ENCODE assay signal across 8 cellular contexts in the genomic region with DNA sequence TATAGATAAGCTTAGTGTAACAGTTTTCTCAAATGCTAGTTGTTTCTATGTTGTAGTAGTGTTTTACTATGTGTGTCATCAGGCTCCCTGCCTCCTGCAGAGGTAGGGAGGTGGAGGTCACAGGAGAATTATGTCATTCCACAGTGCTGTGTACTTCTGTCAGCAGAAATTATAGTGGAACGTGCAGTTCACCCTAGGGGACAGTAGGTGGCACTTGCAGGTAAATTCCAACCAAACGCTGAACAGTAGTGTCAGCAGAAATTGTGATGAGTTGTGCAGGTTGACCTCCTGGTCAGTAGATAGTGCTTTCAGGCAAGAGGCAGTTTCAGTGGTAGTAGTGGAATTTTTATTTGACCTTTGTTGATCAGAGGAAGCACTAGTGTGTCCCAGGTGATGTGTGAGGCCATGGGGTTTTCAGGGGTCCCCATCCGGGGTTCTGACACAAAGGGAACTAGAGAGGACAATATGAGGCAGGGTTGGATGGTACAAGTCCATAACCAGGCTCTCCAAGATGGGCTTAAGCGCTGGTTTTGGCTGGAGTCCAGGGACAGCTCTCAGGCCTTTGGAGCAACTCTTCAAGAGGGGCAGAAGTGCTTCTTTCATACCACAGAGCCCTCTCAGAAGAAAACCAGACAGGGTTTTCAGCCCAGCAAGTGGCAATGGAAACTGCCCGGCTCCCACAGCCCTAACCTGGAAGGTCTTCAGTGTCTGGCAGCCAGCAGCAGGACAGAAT.
A peak's percentile ranks its signal among the peaks of the same experiment; 100 is the strongest.
DNase-seq lines count a peak whose midpoint lies in the region; ATAC-seq and TF ChIP-seq lines count a peak whose summit lies in the region.

No MANE protein-coding gene starts in this region.

- H3K4me3 ChIP-seq in PC-9, result no peak overlapping the region
- no peak overlapping the region for H3K4me3 ChIP-seq in colonic mucosa

- no TSS peak for BruUV-seq in PC-9 (replicated peaks; lab: Mats Ljungman, UMichigan)

- no peak overlapping the region for H3K9ac ChIP-seq in colonic mucosa (ENCODE audit: low read depth in 2 of 2, low read length in 2 of 2)

- intact Hi-C loops in PC-9 (cut with micrococcal nuclease; ENCODE audit: unreplicated experiment), result no loop called here
- intact Hi-C loops in colonic mucosa (cut with DNase I), result no loop called here

- H3K4me2 ChIP-seq in PC-9, result no peak overlapping the region

- no peaks in the 10 kb centered on the region for H3K27me3 Mint-ChIP-seq in activated T-cell treated with anti-CD3 and anti-CD28 coated beads, Interleukin-2, amount 50 U/mL, for 24 hours
- H3K27me3 Mint-ChIP-seq in memory B cell, result peaks cover 1% of the 10 kb centered on the region

- no peaks in the 10 kb centered on the region for H3K4me1 ChIP-seq in PC-9 (replicated peaks; ENCODE audit: insufficient read depth)
- H3K4me1 ChIP-seq in colonic mucosa, result no peaks in the 10 kb centered on the region

- H3K27ac Mint-ChIP-seq in activated T-cell treated with anti-CD3 and anti-CD28 coated beads, Interleukin-2, amount 50 U/mL, for 24 hours, result no peak overlapping the region
- no peak overlapping the region for H3K27ac Mint-ChIP-seq in memory B cell

- ATAC-seq in memory B cell (ENCODE audit: low read depth), result peak; percentile 44
- no peak for ATAC-seq in HG02571 (IDR thresholded peaks at IDR 0.05; ENCODE audit: unreplicated experiment)

- H3K36me3 ChIP-seq in PC-9 (ENCODE audit: low read depth), result no peaks in the 10 kb centered on the region
- H3K36me3 ChIP-seq in colonic mucosa, result no peaks in the 10 kb centered on the region

- no peak overlapping the region for H3K27ac ChIP-seq in PC-9
- no peak overlapping the region for H3K27ac ChIP-seq in colonic mucosa

- TF ChIP-seq CTCF in PC-9 (conservative IDR thresholded peaks at IDR 0.05) (peak; percentile 76), colonic mucosa (IDR thresholded peaks at IDR 0.05) (peak; percentile 42)

- H3K9me2 ChIP-seq in PC-9 (ENCODE audit: insufficient read depth), result no peaks in the 10 kb centered on the region

- H3F3A ChIP-seq in PC-9 (ENCODE audit: insufficient read depth, low read depth), result no peaks in the 10 kb centered on the region

- H3K9me3 ChIP-seq in PC-9 (ENCODE audit: insufficient read depth, low read depth), result no peaks in the 10 kb centered on the region
- no peaks in the 10 kb centered on the region for H3K9me3 ChIP-seq in colonic mucosa

- H3K9me3 Mint-ChIP-seq in activated T-cell treated with anti-CD3 and anti-CD28 coated beads, Interleukin-2, amount 50 U/mL, for 24 hours, result no peaks in the 10 kb centered on the region
- H3K9me3 Mint-ChIP-seq in memory B cell, result no peaks in the 10 kb centered on the region

- no peak overlapping the region for H2AFZ ChIP-seq in PC-9

- no peaks in the 10 kb centered on the region for H3K36me3 Mint-ChIP-seq in activated T-cell treated with anti-CD3 and anti-CD28 coated beads, Interleukin-2, amount 50 U/mL, for 24 hours (ENCODE audit: low read depth)
- no peaks in the 10 kb centered on the region for H3K36me3 Mint-ChIP-seq in memory B cell

- H3K27me3 ChIP-seq in PC-9 (ENCODE audit: insufficient read depth, low read depth) (no peaks in the 10 kb centered on the region), colonic mucosa (no peaks in the 10 kb centered on the region)

- POLR2A ChIA-PET in PC-9 (lab: Charles Lee; ENCODE audit: unreplicated experiment), result no interaction called here

- H3K4me3 Mint-ChIP-seq in activated T-cell treated with anti-CD3 and anti-CD28 coated beads, Interleukin-2, amount 50 U/mL, for 24 hours, result no peak overlapping the region
- H3K4me3 Mint-ChIP-seq in memory B cell, result no peak overlapping the region

- DNase-seq in activated T-cell treated with anti-CD3 and anti-CD28 coated beads, Interleukin-2, amount 50 U/mL, for 24 hours, result peak; percentile 30
- DNase-seq in activated T-cell treated with anti-CD3 and anti-CD28 coated beads for 4 hours (no peak), H4 (ENCODE audit: low spot score) (peak; percentile 59), HuH-7.5 (ENCODE audit: low spot score) (peak; percentile 20), PC-9 (peak; percentile 34 to 36), colonic mucosa (peak; percentile 25), memory B cell (ENCODE audit: low spot score in 2 of 2) (peak in 1 of 2 donors; percentile 12)

- CTCF ChIA-PET in PC-9 (lab: Charles Lee), result no interaction called here

- H3K79me2 ChIP-seq in PC-9 (ENCODE audit: low read depth), result no peaks in the 10 kb centered on the region

- no peaks in the 10 kb centered on the region for H4K20me1 ChIP-seq in PC-9 (ENCODE audit: insufficient read depth)

- no peaks in the 10 kb centered on the region for H3K4me1 Mint-ChIP-seq in activated T-cell treated with anti-CD3 and anti-CD28 coated beads, Interleukin-2, amount 50 U/mL, for 24 hours (ENCODE audit: low read depth)
- H3K4me1 Mint-ChIP-seq in memory B cell, result peaks cover 3% of the 10 kb centered on the region
